8 cellular contexts compared by ENCODE assay signal in the genomic region with DNA sequence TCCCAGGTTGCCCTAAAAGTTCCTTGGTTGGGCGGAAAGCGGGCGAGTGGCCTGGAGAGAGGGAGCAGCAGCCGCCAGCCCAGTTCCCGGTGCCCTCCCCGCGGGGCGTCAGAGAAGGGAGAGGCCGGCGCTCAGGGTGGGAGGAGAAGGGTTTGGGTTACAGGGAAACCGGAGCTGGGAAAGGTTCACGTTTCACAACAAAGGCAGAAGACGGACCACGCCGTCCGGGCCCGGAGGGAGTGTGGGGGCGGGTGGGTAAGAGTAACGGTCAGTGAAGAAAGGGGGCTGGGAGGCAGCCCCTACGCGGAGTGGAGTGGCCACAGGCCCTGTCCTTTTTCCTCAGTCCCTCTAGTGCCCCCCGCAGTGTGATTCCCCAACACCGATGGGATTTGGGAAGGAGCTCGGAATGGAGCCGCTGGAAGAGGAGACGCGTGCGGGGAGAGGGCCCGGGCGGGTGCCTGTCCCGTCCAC. TPM values are rescaled to one million over a fixed set of nuclear protein-coding genes. Genes with fewer than 3 reads are reported as not detected.
DNase-seq lines count a peak whose midpoint lies in the region; ATAC-seq, FAIRE-seq and TF ChIP-seq lines count a peak whose summit lies in the region.

No MANE protein-coding gene starts in this region.

- TF ChIP-seq CTCF in C4-2B (conservative IDR thresholded peaks at IDR 0.05) (no peak), heart left ventricle (IDR thresholded peaks at IDR 0.05) (no peak), progenitor cell of endocrine pancreas (IDR thresholded peaks at IDR 0.05; ENCODE audit: unreplicated experiment) (no peak)

- H3K9me2 ChIP-seq in Karpas-422 (replicated peaks; ENCODE audit: insufficient read depth, low read length), result no peaks in the 10 kb centered on the region

- H3K9me3 ChIP-seq in heart left ventricle (no peaks in the 10 kb centered on the region), Karpas-422 (ENCODE audit: low read length) (no peaks in the 10 kb centered on the region)

- H3K27me3 Mint-ChIP-seq in activated T-helper 2 cell treated with anti-CD3 and anti-CD28 coated beads, Interferon-gamma antibody, Interleukin-2, Interleukin-4, amounts not matched to agents 10 μg/mL and 5 μg/mL and 100 μg/mL, durations not matched to agents 14 hours and 24 hours and 36 hours (ENCODE audit: low read depth), result peaks cover 12% of the 10 kb centered on the region
- H3K27me3 Mint-ChIP-seq in progenitor cell of endocrine pancreas, result no peaks in the 10 kb centered on the region

- H3K4me2 ChIP-seq in Karpas-422 (ENCODE audit: low read depth, low read length, poor library complexity, severe bottlenecking), result no peak overlapping the region

- FAIRE-seq in GM12892 (lab: Jason Lieb, UNC), result no peak

- H4K20me1 ChIP-seq in Karpas-422 (ENCODE audit: insufficient read depth, low read depth, low read length), result 0 out of 2 replicates have a peak, but pooled peaks cover 4% of the 10 kb centered on the region

- H3K4me3 ChIP-seq in heart left ventricle (peak overlapping the region; percentile 72 to 93 (median 82)), Karpas-422 (ENCODE audit: low read length) (no peak overlapping the region)

- H2AFZ ChIP-seq in Karpas-422 (ENCODE audit: low read length), result no peak overlapping the region

- H3K4me1 ChIP-seq in heart left ventricle (peaks cover 10 to 67% (median 48%) of the 10 kb centered on the region in 12 donors), Karpas-422 (ENCODE audit: low read length) (peaks cover 24% of the 10 kb centered on the region)

- peaks cover 0 to 18% (median 0%) of the 10 kb centered on the region in 9 donors for H3K36me3 ChIP-seq in heart left ventricle
- no peaks in the 10 kb centered on the region for H3K36me3 ChIP-seq in Karpas-422 (ENCODE audit: insufficient read depth, low read length)

- H3K4me1 Mint-ChIP-seq in activated T-helper 2 cell treated with anti-CD3 and anti-CD28 coated beads, Interferon-gamma antibody, Interleukin-2, Interleukin-4, amounts not matched to agents 10 μg/mL and 5 μg/mL and 100 μg/mL, durations not matched to agents 14 hours and 24 hours and 36 hours (ENCODE audit: low read depth), result peaks cover 8% of the 10 kb centered on the region
- peaks cover 21% of the 10 kb centered on the region for H3K4me1 Mint-ChIP-seq in progenitor cell of endocrine pancreas (ENCODE audit: low read depth)

- no peaks in the 10 kb centered on the region for H3K79me2 ChIP-seq in Karpas-422 (ENCODE audit: low read length)

- intact Hi-C loops in activated T-helper 2 cell treated with anti-CD3 and anti-CD28 coated beads, Interferon-gamma antibody, Interleukin-2, Interleukin-4, amounts not matched to agents 10 μg/mL and 5 μg/mL and 100 μg/mL, durations not matched to agents 14 hours and 24 hours and 36 hours (cut with micrococcal nuclease), result no loop called here
- intact Hi-C loops in heart left ventricle (cut with DNase I), result loop anchor here in 7 of 10 donors (1.0 to 10.0 kb wide), 6 partner anchors 35 to 363 kb away; a partner anchor contains a TSS

- H3K27ac ChIP-seq in C4-2B (peak overlapping the region; percentile 87), heart left ventricle (peak overlapping the region; percentile 86 to 99 (median 97)), Karpas-422 (ENCODE audit: low read length) (no peak overlapping the region)

- no peaks in the 10 kb centered on the region for H3K9me3 Mint-ChIP-seq in activated T-helper 2 cell treated with anti-CD3 and anti-CD28 coated beads, Interferon-gamma antibody, Interleukin-2, Interleukin-4, amounts not matched to agents 10 μg/mL and 5 μg/mL and 100 μg/mL, durations not matched to agents 14 hours and 24 hours and 36 hours
- H3K9me3 Mint-ChIP-seq in progenitor cell of endocrine pancreas (ENCODE audit: low read depth), result no peaks in the 10 kb centered on the region

- H3K27me3 ChIP-seq in heart left ventricle, result peaks cover 0 to 51% (median 0%) of the 10 kb centered on the region in 9 donors
- no peaks in the 10 kb centered on the region for H3K27me3 ChIP-seq in Karpas-422 (ENCODE audit: low read length)

- H3K36me3 Mint-ChIP-seq in activated T-helper 2 cell treated with anti-CD3 and anti-CD28 coated beads, Interferon-gamma antibody, Interleukin-2, Interleukin-4, amounts not matched to agents 10 μg/mL and 5 μg/mL and 100 μg/mL, durations not matched to agents 14 hours and 24 hours and 36 hours (ENCODE audit: low read depth), result no peaks in the 10 kb centered on the region
- peaks cover 7% of the 10 kb centered on the region for H3K36me3 Mint-ChIP-seq in progenitor cell of endocrine pancreas (ENCODE audit: insufficient read depth)

- peak overlapping the region; percentile 49 for H3K4me3 Mint-ChIP-seq in activated T-helper 2 cell treated with anti-CD3 and anti-CD28 coated beads, Interferon-gamma antibody, Interleukin-2, Interleukin-4, amounts not matched to agents 10 μg/mL and 5 μg/mL and 100 μg/mL, durations not matched to agents 14 hours and 24 hours and 36 hours (ENCODE audit: low read depth)
- peak overlapping the region; percentile 79 for H3K4me3 Mint-ChIP-seq in progenitor cell of endocrine pancreas (ENCODE audit: low read depth)

- TF ChIP-seq POLR2A in heart left ventricle (IDR thresholded peaks at IDR 0.05), result peak; percentile 35 to 78
- TF ChIP-seq POLR2A in GM12892 (IDR thresholded peaks at IDR 0.05; ENCODE audit: low read depth, low read length), result no peak

- ATAC-seq in heart left ventricle (peak in 3 of 4 donors; percentile 0 to 10 (median 5)), GM21619 (IDR thresholded peaks at IDR 0.05; ENCODE audit: unreplicated experiment) (no peak)

- H3K27ac Mint-ChIP-seq in activated T-helper 2 cell treated with anti-CD3 and anti-CD28 coated beads, Interferon-gamma antibody, Interleukin-2, Interleukin-4, amounts not matched to agents 10 μg/mL and 5 μg/mL and 100 μg/mL, durations not matched to agents 14 hours and 24 hours and 36 hours, result no peak overlapping the region
- H3K27ac Mint-ChIP-seq in progenitor cell of endocrine pancreas, result peak overlapping the region; percentile 93

- peak; percentile 72 for DNase-seq in HT1080 (ENCODE audit: low read depth)
- DNase-seq in activated T-helper 2 cell treated with anti-CD3 and anti-CD28 coated beads, Interferon-gamma antibody, Interleukin-2, Interleukin-4, amounts not matched to agents 10 μg/mL and 5 μg/mL and 100 μg/mL, durations not matched to agents 14 hours and 24 hours and 36 hours (ENCODE audit: low spot score), result no peak
- peak; percentile 85 to 87 (median 86) for DNase-seq in heart left ventricle
- no peak for DNase-seq in progenitor cell of endocrine pancreas (ENCODE audit: low spot score, unreplicated experiment)
- DNase-seq in GM12892 (ENCODE audit: insufficient read length), result no peak
- DNase-seq in Karpas-422, result no peak

- WGBS in heart left ventricle, 4 donors, result 2 to 6% (median 4%) methylated on average over 20 to 31 of the region's 31 CpGs

- no peak overlapping the region for H3K9ac ChIP-seq in Karpas-422 (ENCODE audit: low read length)

RNA-seq across cellular contexts. Expression of a gene that starts 1.6 kb away (rescaled TPM):
- 7.7 and 10.2 TPM in 2 replicates for total RNA-seq in HT1080 (2014; rRNA removed; shearing (Covaris generic))
- 14.2 and 18.3 TPM in 2 replicates for polyA plus RNA-seq in HT1080 (2015; cell fraction: cytosol; rRNA removed)
- polyA plus RNA-seq in HT1080 (2015; cell fraction: nucleus; rRNA removed), result 21.5 and 28.7 TPM in 2 replicates
- total RNA-seq in activated T-helper 2 cell treated with anti-CD3 and anti-CD28 coated beads, Interferon-gamma antibody, Interleukin-2, Interleukin-4, amounts not matched to agents 10 μg/mL and 5 μg/mL and 100 μg/mL, durations not matched to agents 14 hours and 24 hours and 36 hours, result 4.8 and 5.7 TPM in 2 replicates
- total RNA-seq in heart left ventricle (10 to 100 TPM; 16.2 to 24.0 (median 22.9) TPM), progenitor cell of endocrine pancreas (36.9 and 42.3 TPM in 2 replicates)
- polyA plus RNA-seq in heart left ventricle, result 10 to 100 TPM; 13.7 to 21.9 TPM
- not detected for polyA plus RNA-seq in GM12892 (2012; ENCODE audit: missing spikeins)
- total RNA-seq in Karpas-422 (2014; rRNA removed; shearing (Covaris generic); ENCODE audit: low replicate concordance), result 2.6 and 4.0 TPM in 2 replicates

RNA-seq across cellular contexts. Expression of a gene that starts 14.8 kb away (rescaled TPM):
- 7.0 and 10.1 TPM in 2 replicates for total RNA-seq in HT1080 (2014; rRNA removed; shearing (Covaris generic))
- 7.2 and 7.9 TPM in 2 replicates for polyA plus RNA-seq in HT1080 (2015; cell fraction: cytosol; rRNA removed)
- 78.4 and 89.6 TPM in 2 replicates for polyA plus RNA-seq in HT1080 (2015; cell fraction: nucleus; rRNA removed)
- total RNA-seq in activated T-helper 2 cell treated with anti-CD3 and anti-CD28 coated beads, Interferon-gamma antibody, Interleukin-2, Interleukin-4, amounts not matched to agents 10 μg/mL and 5 μg/mL and 100 μg/mL, durations not matched to agents 14 hours and 24 hours and 36 hours, result 22.0 and 23.4 TPM in 2 replicates
- 100 to 1,000 TPM; 131 to 778 (median 273) TPM for total RNA-seq in heart left ventricle
- polyA plus RNA-seq in heart left ventricle, result 100 to 1,000 TPM; 382 to 458 TPM
- total RNA-seq in progenitor cell of endocrine pancreas, result 117 and 122 TPM in 2 replicates
- polyA plus RNA-seq in GM12892 (2012; ENCODE audit: missing spikeins), result 16.2 TPM
- 11.5 and 33.7 TPM in 2 replicates for total RNA-seq in Karpas-422 (2014; rRNA removed; shearing (Covaris generic); ENCODE audit: low replicate concordance)

RNA-seq across cellular contexts. Expression of a gene that starts 25.2 kb away (rescaled TPM):
- total RNA-seq in HT1080 (2014; rRNA removed; shearing (Covaris generic)), result 35.9 and 44.3 TPM in 2 replicates
- 32.4 and 37.3 TPM in 2 replicates for polyA plus RNA-seq in HT1080 (2015; cell fraction: cytosol; rRNA removed)
- 53.4 and 65.4 TPM in 2 replicates for polyA plus RNA-seq in HT1080 (2015; cell fraction: nucleus; rRNA removed)
- total RNA-seq in activated T-helper 2 cell treated with anti-CD3 and anti-CD28 coated beads, Interferon-gamma antibody, Interleukin-2, Interleukin-4, amounts not matched to agents 10 μg/mL and 5 μg/mL and 100 μg/mL, durations not matched to agents 14 hours and 24 hours and 36 hours, result 44.7 and 45.6 TPM in 2 replicates
- 100 to 1,000 TPM in 1 of 9 donors, 10 to 100 TPM in 8; 47.2 to 109 (median 67.3) TPM for total RNA-seq in heart left ventricle
- 10 to 100 TPM; 41.8 to 67.3 TPM for polyA plus RNA-seq in heart left ventricle
- 99.4 and 108 TPM in 2 replicates for total RNA-seq in progenitor cell of endocrine pancreas
- 13.4 TPM for polyA plus RNA-seq in GM12892 (2012; ENCODE audit: missing spikeins)
- 37.8 and 61.3 TPM in 2 replicates for total RNA-seq in Karpas-422 (2014; rRNA removed; shearing (Covaris generic); ENCODE audit: low replicate concordance)

RNA-seq across cellular contexts. Expression of a gene that starts 34.2 kb away (rescaled TPM):
- 0.07 and 0.37 TPM in 2 replicates for total RNA-seq in HT1080 (2014; rRNA removed; shearing (Covaris generic))
- polyA plus RNA-seq in HT1080 (2015; cell fraction: cytosol; rRNA removed), result 0.81 and 0.95 TPM in 2 replicates
- 1.00 and 1.4 TPM in 2 replicates for polyA plus RNA-seq in HT1080 (2015; cell fraction: nucleus; rRNA removed)
- not detected in 2 replicates for total RNA-seq in activated T-helper 2 cell treated with anti-CD3 and anti-CD28 coated beads, Interferon-gamma antibody, Interleukin-2, Interleukin-4, amounts not matched to agents 10 μg/mL and 5 μg/mL and 100 μg/mL, durations not matched to agents 14 hours and 24 hours and 36 hours
- total RNA-seq in heart left ventricle (not detected), progenitor cell of endocrine pancreas (not detected in 2 replicates)
- not detected for polyA plus RNA-seq in heart left ventricle
- not detected for polyA plus RNA-seq in GM12892 (2012; ENCODE audit: missing spikeins)
- not detected in 2 replicates for total RNA-seq in Karpas-422 (2014; rRNA removed; shearing (Covaris generic); ENCODE audit: low replicate concordance)

RNA-seq across cellular contexts. Expression of a gene that starts 36.7 kb away (rescaled TPM):
- 9.5 and 14.2 TPM in 2 replicates for total RNA-seq in HT1080 (2014; rRNA removed; shearing (Covaris generic))
- 11.0 and 12.5 TPM in 2 replicates for polyA plus RNA-seq in HT1080 (2015; cell fraction: cytosol; rRNA removed)
- polyA plus RNA-seq in HT1080 (2015; cell fraction: nucleus; rRNA removed), result 48.1 and 62.7 TPM in 2 replicates
- total RNA-seq in activated T-helper 2 cell treated with anti-CD3 and anti-CD28 coated beads, Interferon-gamma antibody, Interleukin-2, Interleukin-4, amounts not matched to agents 10 μg/mL and 5 μg/mL and 100 μg/mL, durations not matched to agents 14 hours and 24 hours and 36 hours, result 34.4 and 38.9 TPM in 2 replicates
- total RNA-seq in heart left ventricle (10 to 100 TPM in 6 of 9 donors, 1 to 10 TPM in 3; 9.1 to 17.8 (median 10.3) TPM), progenitor cell of endocrine pancreas (41.6 and 44.7 TPM in 2 replicates)
- polyA plus RNA-seq in heart left ventricle, result 1 to 10 TPM; 7.2 TPM
- 7.3 TPM for polyA plus RNA-seq in GM12892 (2012; ENCODE audit: missing spikeins)
- 16.8 and 25.6 TPM in 2 replicates for total RNA-seq in Karpas-422 (2014; rRNA removed; shearing (Covaris generic); ENCODE audit: low replicate concordance)

Comparison
In these comparisons a context has a peak if more than half of its experiments do, and no peak if none do; other contexts are left out.
1. DNase-seq: peak in HT1080 (single experiment) and heart left ventricle (5 of 5); none in activated T-helper 2 cell treated with anti-CD3 and anti-CD28 coated beads, Interferon-gamma antibody, Interleukin-2, Interleukin-4, amounts not matched to agents 10 μg/mL and 5 μg/mL and 100 μg/mL, durations not matched to agents 14 hours and 24 hours and 36 hours (single experiment), progenitor cell of endocrine pancreas (single experiment), GM12892 (single experiment) and Karpas-422 (single experiment).